ENCODE assay signal across 8 cellular contexts in the genomic region with DNA sequence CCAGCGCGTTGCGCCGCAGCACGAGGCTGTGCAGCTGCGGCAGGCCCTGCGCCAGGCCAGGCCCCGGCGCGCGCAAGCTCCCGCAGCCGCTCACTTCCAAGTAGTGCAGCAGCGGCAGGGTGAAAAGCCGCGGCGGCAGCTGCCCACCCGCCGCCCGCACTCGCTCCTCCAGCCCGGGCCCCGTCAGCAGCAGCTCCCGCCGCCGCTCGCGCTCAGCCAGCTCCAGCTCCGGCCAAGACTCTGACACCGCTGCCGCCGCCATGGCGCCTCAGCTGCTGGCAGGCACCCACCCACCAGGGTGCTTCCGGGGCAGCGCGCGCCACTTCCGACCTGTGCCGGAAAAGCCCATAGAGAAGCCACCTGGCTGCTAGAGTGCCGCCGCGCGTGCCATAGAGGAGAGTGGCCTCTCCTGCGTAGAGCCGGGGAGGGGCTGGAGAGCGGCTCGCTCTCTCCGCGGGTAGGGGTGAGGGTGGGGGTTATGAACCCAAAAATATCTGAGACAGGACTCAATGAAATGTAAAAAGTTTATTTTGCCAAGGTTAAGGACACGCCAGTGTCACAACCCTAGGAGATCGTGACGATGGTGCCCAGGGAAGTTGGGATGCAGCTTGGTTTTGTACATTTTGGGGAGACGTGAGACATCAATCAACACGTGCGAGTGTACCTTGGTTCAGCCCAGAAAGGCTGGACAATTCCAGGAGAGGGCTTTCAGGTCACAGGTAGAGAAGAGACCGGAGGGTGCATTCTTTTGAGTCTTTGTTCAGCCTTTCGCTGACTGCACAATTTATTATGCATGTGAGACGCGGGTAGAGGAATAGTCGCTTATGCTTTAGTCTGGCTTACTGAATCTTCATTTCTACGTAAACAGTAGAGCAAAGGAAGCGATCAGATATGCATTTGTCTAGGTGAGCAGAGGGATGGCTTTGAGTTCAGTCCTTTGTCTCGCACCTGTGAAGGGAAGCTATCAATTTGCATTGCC. TPM values are rescaled to one million over a fixed set of nuclear protein-coding genes. Genes with fewer than 3 reads are reported as not detected.
DNase-seq lines count a peak whose midpoint lies in the region; ATAC-seq, FAIRE-seq and TF ChIP-seq lines count a peak whose summit lies in the region.

LRRC47 (minus strand) TSS at position 284 of the 979 bp plus-strand sequence; CDS start at position 262, 22 bp downstream.

- H3K9me3 ChIP-seq in T-helper 17 cell (ENCODE audit: control insufficient read depth, low read length, poor library complexity, severe bottlenecking) (no peaks in the 10 kb centered on the region), upper lobe of right lung (no peaks in the 10 kb centered on the region)

- H3K4me1 Mint-ChIP-seq in T-helper 17 cell: peaks cover 32% of the 10 kb centered on the region
- peaks cover 17% of the 10 kb centered on the region for H3K4me1 Mint-ChIP-seq in progenitor cell of endocrine pancreas (ENCODE audit: low read depth)

- H3K36me3 Mint-ChIP-seq in T-helper 17 cell (ENCODE audit: low read depth): no peaks in the 10 kb centered on the region
- H3K36me3 Mint-ChIP-seq in progenitor cell of endocrine pancreas (ENCODE audit: insufficient read depth): peaks cover 2% of the 10 kb centered on the region

- H3K36me3 ChIP-seq in upper lobe of right lung: no peaks in the 10 kb centered on the region

- peak within 1 kb of the TSS; percentile 83 for H3K4me3 ChIP-seq in upper lobe of right lung

- peak; percentile 91 for ATAC-seq in HG02763 (IDR thresholded peaks at IDR 0.05; ENCODE audit: unreplicated experiment)
- ATAC-seq in T-helper 17 cell: peak; percentile 100
- ATAC-seq in left cardiac atrium: peak; percentile 100
- peak; percentile 100 for ATAC-seq in upper lobe of right lung

- H3K27me3 ChIP-seq in upper lobe of right lung: no peaks in the 10 kb centered on the region

- H3K9me3 Mint-ChIP-seq in progenitor cell of endocrine pancreas (ENCODE audit: low read depth): peaks cover 4% of the 10 kb centered on the region

- H3K27me3 Mint-ChIP-seq in T-helper 17 cell: peaks cover 18% of the 10 kb centered on the region
- peaks cover 15% of the 10 kb centered on the region for H3K27me3 Mint-ChIP-seq in progenitor cell of endocrine pancreas

- peaks cover 29% of the 10 kb centered on the region for H3K4me1 ChIP-seq in upper lobe of right lung

- H3K4me3 Mint-ChIP-seq in T-helper 17 cell (peak within 1 kb of the TSS; percentile 92), progenitor cell of endocrine pancreas (ENCODE audit: low read depth) (peak within 1 kb of the TSS; percentile 89)

- DNase-seq in GM12892 (ENCODE audit: insufficient read length) (peak; percentile 99), NCI-H146 (lab: John Stamatoyannopoulos, UW) (peak; percentile 88), T-helper 17 cell (peak; percentile 87 to 94 (median 92)), amniotic stem cell (lab: John Stamatoyannopoulos, UW) (peak; percentile 90), left cardiac atrium (peak; percentile 97), progenitor cell of endocrine pancreas (ENCODE audit: low spot score, unreplicated experiment) (peak; percentile 76), upper lobe of right lung (peak; percentile 98)

- H3K27ac ChIP-seq in upper lobe of right lung: peak within 1 kb of the TSS; percentile 67

- peak; percentile 89 for TF ChIP-seq POLR2A in GM12892 (IDR thresholded peaks at IDR 0.05; ENCODE audit: low read depth, low read length)

- TF ChIP-seq CTCF in progenitor cell of endocrine pancreas (IDR thresholded peaks at IDR 0.05; ENCODE audit: unreplicated experiment): no peak
- TF ChIP-seq CTCF in upper lobe of right lung (IDR thresholded peaks at IDR 0.05): no peak

- intact Hi-C loops in left cardiac atrium (cut with DNase I): no loop called here
- intact Hi-C loops in upper lobe of right lung (cut with DNase I): no loop called here

- H3K27ac Mint-ChIP-seq in T-helper 17 cell (peak within 1 kb of the TSS; percentile 82), progenitor cell of endocrine pancreas (peak within 1 kb of the TSS; percentile 97)

- peak; percentile 95 for FAIRE-seq in GM12892 (lab: Jason Lieb, UNC)

RNA-seq across cellular contexts. Expression of gene LRRC47, which starts in this region (rescaled TPM):
- 25.2 TPM for polyA plus RNA-seq in GM12892 (2012; ENCODE audit: missing spikeins)
- total RNA-seq in T-helper 17 cell (10 to 100 TPM; 35.1 to 37.9 TPM), left cardiac atrium (10 to 100 TPM; 41.4 to 43.4 TPM), progenitor cell of endocrine pancreas (54.9 and 57.0 TPM in 2 replicates), upper lobe of right lung (34.2 TPM)

Comparison
In these comparisons a context has a peak if more than half of its experiments do, and no peak if none do; other contexts are left out.
1. Peak in every context shown above with its lines: DNase-seq, ATAC-seq, H3K4me3 ChIP-seq and H3K27ac ChIP-seq.